Comparison of ENCODE assay signal across 1 cellular context in genomic region chr11:65873280-65874156, GRCh38.
TF ChIP-seq lines count a peak whose summit lies in the region.

No MANE protein-coding gene starts in this region.

TF ChIP-seq in GM12878, 131 proteins besides CTCF, POLR2A, EP300 and RAD21 (continued from another document):
- TF ChIP-seq, protein P1, sequence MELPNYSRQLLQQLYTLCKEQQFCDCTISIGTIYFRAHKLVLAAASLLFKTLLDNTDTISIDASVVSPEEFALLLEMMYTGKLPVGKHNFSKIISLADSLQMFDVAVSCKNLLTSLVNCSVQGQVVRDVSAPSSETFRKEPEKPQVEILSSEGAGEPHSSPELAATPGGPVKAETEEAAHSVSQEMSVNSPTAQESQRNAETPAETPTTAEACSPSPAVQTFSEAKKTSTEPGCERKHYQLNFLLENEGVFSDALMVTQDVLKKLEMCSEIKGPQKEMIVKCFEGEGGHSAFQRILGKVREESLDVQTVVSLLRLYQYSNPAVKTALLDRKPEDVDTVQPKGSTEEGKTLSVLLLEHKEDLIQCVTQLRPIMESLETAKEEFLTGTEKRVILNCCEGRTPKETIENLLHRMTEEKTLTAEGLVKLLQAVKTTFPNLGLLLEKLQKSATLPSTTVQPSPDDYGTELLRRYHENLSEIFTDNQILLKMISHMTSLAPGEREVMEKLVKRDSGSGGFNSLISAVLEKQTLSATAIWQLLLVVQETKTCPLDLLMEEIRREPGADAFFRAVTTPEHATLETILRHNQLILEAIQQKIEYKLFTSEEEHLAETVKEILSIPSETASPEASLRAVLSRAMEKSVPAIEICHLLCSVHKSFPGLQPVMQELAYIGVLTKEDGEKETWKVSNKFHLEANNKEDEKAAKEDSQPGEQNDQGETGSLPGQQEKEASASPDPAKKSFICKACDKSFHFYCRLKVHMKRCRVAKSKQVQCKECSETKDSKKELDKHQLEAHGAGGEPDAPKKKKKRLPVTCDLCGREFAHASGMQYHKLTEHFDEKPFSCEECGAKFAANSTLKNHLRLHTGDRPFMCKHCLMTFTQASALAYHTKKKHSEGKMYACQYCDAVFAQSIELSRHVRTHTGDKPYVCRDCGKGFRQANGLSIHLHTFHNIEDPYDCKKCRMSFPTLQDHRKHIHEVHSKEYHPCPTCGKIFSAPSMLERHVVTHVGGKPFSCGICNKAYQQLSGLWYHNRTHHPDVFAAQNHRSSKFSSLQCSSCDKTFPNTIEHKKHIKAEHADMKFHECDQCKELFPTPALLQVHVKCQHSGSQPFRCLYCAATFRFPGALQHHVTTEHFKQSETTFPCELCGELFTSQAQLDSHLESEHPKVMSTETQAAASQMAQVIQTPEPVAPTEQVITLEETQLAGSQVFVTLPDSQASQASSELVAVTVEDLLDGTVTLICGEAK (IDR thresholded peaks at IDR 0.05; ENCODE audit: borderline replicate concordance), result 0 out of 2 replicates have a peak, but pooled peaks have one; percentile 45
- TF ChIP-seq ELK1 (IDR thresholded peaks at IDR 0.05; ENCODE audit: low read depth, low read length), result no peak
- TF ChIP-seq CUX1 (IDR thresholded peaks at IDR 0.05; ENCODE audit: insufficient replicate concordance, low read depth, low read length), result no peak
- peak in 1 of 2 experiments; percentile 73; a peak in 1 of 3 replicates for TF ChIP-seq EGR1 (IDR thresholded peaks at IDR 0.05; ENCODE audit: borderline replicate concordance in 1 of 2, low read depth in 2 of 2, low read length in 2 of 2)
